Comparison of ENCODE assay signal across 8 cellular contexts in the genomic region with DNA sequence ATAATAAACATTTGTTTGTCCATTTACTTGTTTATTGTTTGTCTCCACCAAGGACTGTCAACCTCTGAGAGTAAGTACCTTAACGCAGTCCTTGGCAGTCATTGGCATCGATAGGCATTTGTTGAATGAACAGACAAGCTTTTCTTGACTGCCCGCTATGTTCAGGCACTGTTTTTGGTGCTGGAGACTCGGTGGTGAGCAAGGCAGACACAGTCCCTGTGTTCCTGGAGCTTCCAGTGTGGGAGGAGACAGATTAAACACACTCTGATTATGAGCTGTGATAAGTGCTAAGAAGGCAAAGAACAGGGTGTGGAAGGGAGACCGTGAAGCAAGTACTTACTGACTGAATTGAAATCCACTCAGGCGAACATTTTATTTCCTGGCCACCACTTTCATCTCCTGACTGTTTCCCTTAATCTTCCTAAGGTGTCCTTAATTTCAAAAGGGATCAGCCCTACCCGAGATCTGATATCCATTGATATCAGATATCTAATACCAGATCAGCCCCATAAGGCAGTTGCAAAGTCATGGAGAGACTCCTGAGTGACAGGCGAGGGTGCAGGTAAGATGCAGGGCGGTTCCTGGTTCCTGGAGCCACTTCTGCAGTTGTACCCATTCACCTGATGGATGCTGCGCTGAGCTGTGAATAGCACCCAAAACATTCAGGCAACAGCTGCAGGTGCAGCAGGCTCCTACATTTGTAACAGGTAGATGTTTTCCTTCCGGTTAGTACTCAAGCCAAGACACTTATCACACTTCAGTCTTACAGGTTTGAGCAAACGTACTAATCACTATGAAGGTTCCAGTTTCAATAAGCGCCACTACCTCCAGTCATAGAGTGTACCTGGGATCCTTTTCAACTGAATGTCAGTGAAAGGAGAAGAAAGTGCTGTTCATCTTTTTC. TPM values are rescaled to one million over a fixed set of nuclear protein-coding genes. Genes with fewer than 3 reads are reported as not detected.
A peak's percentile ranks its signal among the peaks of the same experiment; 100 is the strongest.
DNase-seq lines count a peak whose midpoint lies in the region; ATAC-seq, FAIRE-seq and TF ChIP-seq lines count a peak whose summit lies in the region.

No MANE protein-coding gene starts in this region.

- peak overlapping the region; percentile 83 for H3K4me3 Mint-ChIP-seq in activated CD8-positive, alpha-beta memory T cell treated with anti-CD3 and anti-CD28 coated beads, Interleukin-2, amount 10 ng/mL, durations not matched to agents 7 days and 5 days
- H3K4me3 Mint-ChIP-seq in glutamatergic neuron (ENCODE audit: unreplicated experiment): peak overlapping the region; percentile 97

- FAIRE-seq in small intestine (lab: Jason Lieb, UNC): no peak

- peaks cover 44% of the 10 kb centered on the region for H3K4me1 Mint-ChIP-seq in activated CD8-positive, alpha-beta memory T cell treated with anti-CD3 and anti-CD28 coated beads, Interleukin-2, amount 10 ng/mL, durations not matched to agents 7 days and 5 days
- H3K4me1 Mint-ChIP-seq in glutamatergic neuron (ENCODE audit: low read depth, unreplicated experiment): peaks cover 6% of the 10 kb centered on the region

- no peaks in the 10 kb centered on the region for H3K27me3 ChIP-seq in small intestine (ENCODE audit: control insufficient read depth in 2 of 2, insufficient read depth in 2 of 2, low read length in 2 of 2)

- no peaks in the 10 kb centered on the region for H3K9me3 Mint-ChIP-seq in activated CD8-positive, alpha-beta memory T cell treated with anti-CD3 and anti-CD28 coated beads, Interleukin-2, amount 10 ng/mL, durations not matched to agents 7 days and 5 days (ENCODE audit: low read depth)
- peaks cover 3% of the 10 kb centered on the region for H3K9me3 Mint-ChIP-seq in glutamatergic neuron (ENCODE audit: unreplicated experiment)

- H3K4me1 ChIP-seq in small intestine (ENCODE audit: control insufficient read depth in 2 of 2, insufficient read depth in 1 of 2, low read depth in 1 of 2, low read length in 1 of 2): no peaks in the 10 kb centered on the region

- peak overlapping the region in 1 of 2 donors; percentile 96 for H3K4me3 ChIP-seq in small intestine (ENCODE audit: low read depth in 1 of 2, low read length in 2 of 2)

- peaks cover 5% of the 10 kb centered on the region for H3K36me3 Mint-ChIP-seq in activated CD8-positive, alpha-beta memory T cell treated with anti-CD3 and anti-CD28 coated beads, Interleukin-2, amount 10 ng/mL, durations not matched to agents 7 days and 5 days
- H3K36me3 Mint-ChIP-seq in glutamatergic neuron (ENCODE audit: unreplicated experiment): no peaks in the 10 kb centered on the region

- H3K9me3 ChIP-seq in small intestine (ENCODE audit: control insufficient read depth, low read depth): no peaks in the 10 kb centered on the region

- peak; percentile 13 for DNase-seq in Daoy (ENCODE audit: low read depth)
- peak; percentile 57 for DNase-seq in activated CD8-positive, alpha-beta memory T cell treated with anti-CD3 and anti-CD28 coated beads, Interleukin-2, amount 10 ng/mL, durations not matched to agents 7 days and 5 days
- DNase-seq in glutamatergic neuron: no peak
- DNase-seq in small intestine: peak; percentile 89
- DNase-seq in omental fat pad (ENCODE audit: low spot score): no peak
- DNase-seq in kidney glomerular epithelial cell (lab: John Stamatoyannopoulos, UW): no peak
- no peak for DNase-seq in NCI-H226

- H3K27me3 Mint-ChIP-seq in activated CD8-positive, alpha-beta memory T cell treated with anti-CD3 and anti-CD28 coated beads, Interleukin-2, amount 10 ng/mL, durations not matched to agents 7 days and 5 days: no peaks in the 10 kb centered on the region
- H3K27me3 Mint-ChIP-seq in glutamatergic neuron (ENCODE audit: unreplicated experiment): peaks cover 5% of the 10 kb centered on the region

- no peaks in the 10 kb centered on the region for H3K36me3 ChIP-seq in small intestine (ENCODE audit: control insufficient read depth in 2 of 2, insufficient read depth in 2 of 2, low read length in 2 of 2)

- ATAC-seq in HG02610 (IDR thresholded peaks at IDR 0.05; ENCODE audit: unreplicated experiment) (peak; percentile 38), omental fat pad (ENCODE audit: low FRiP score) (no peak)
- no peak for ATAC-seq in activated CD8-positive, alpha-beta memory T cell treated with anti-CD3 and anti-CD28 coated beads, Interleukin-2, amount 10 ng/mL, durations not matched to agents 7 days and 5 days

- WGBS in small intestine, 3 donors: 6 to 39% (median 13%) methylated on average over 13 of the region's 13 CpGs

- H3K27ac Mint-ChIP-seq in activated CD8-positive, alpha-beta memory T cell treated with anti-CD3 and anti-CD28 coated beads, Interleukin-2, amount 10 ng/mL, durations not matched to agents 7 days and 5 days: peak overlapping the region; percentile 85
- H3K27ac Mint-ChIP-seq in glutamatergic neuron (ENCODE audit: unreplicated experiment): peak overlapping the region; percentile 83

- CTCF ChIA-PET in activated CD8-positive, alpha-beta memory T cell treated with anti-CD3 and anti-CD28 coated beads, Interleukin-2, amount 10 ng/mL, durations not matched to agents 7 days and 5 days (lab: Charles Lee): interaction anchor here (1.1 to 2.7 kb wide), 5 partner anchors 12 to 91 kb away, joined by 3 to 17 read pairs (median 3); partner anchors contain the start of gene DNAH10

- peak overlapping the region; percentile 74 to 86 for H3K27ac ChIP-seq in small intestine (ENCODE audit: low read depth in 1 of 2, low read length in 1 of 2)

- TF ChIP-seq CTCF in glutamatergic neuron (IDR thresholded peaks at IDR 0.05; ENCODE audit: partially characterized antibody, unreplicated experiment) (no peak), omental fat pad (IDR thresholded peaks at IDR 0.05) (no peak)

RNA-seq across cellular contexts. Expression of gene ATP6V0A2, which starts 1.5 kb away (rescaled TPM):
- total RNA-seq in Daoy (2014; rRNA removed; shearing (Covaris generic)): 30.9 and 36.5 TPM in 2 replicates
- total RNA-seq in activated CD8-positive, alpha-beta memory T cell treated with anti-CD3 and anti-CD28 coated beads, Interleukin-2, amount 10 ng/mL, durations not matched to agents 7 days and 5 days: 10 to 100 TPM; 76.6 to 91.6 TPM
- total RNA-seq in glutamatergic neuron (ENCODE audit: unreplicated experiment): 38.6 TPM
- 1 to 10 TPM; 3.2 to 8.2 (median 4.5) TPM for polyA plus RNA-seq in small intestine
- 10 to 100 TPM; 18.2 to 38.9 (median 25.1) TPM for total RNA-seq in omental fat pad

RNA-seq across cellular contexts. Expression of gene TCTN2, which starts 42.7 kb away (rescaled TPM):
- total RNA-seq in Daoy (2014; rRNA removed; shearing (Covaris generic)): 8.2 TPM in 2 replicates
- 1 to 10 TPM; 2.6 to 2.9 TPM for total RNA-seq in activated CD8-positive, alpha-beta memory T cell treated with anti-CD3 and anti-CD28 coated beads, Interleukin-2, amount 10 ng/mL, durations not matched to agents 7 days and 5 days
- total RNA-seq in glutamatergic neuron (ENCODE audit: unreplicated experiment): 5.7 TPM
- 1 to 10 TPM in 1 of 3 donors, under 1 TPM in 2; 0.22 to 3.1 (median 0.81) TPM for polyA plus RNA-seq in small intestine
- total RNA-seq in omental fat pad: 1 to 10 TPM; 5.4 to 7.3 (median 6.8) TPM

RNA-seq across cellular contexts. Expression of gene DNAH10, which starts 48.5 kb away (rescaled TPM):
- total RNA-seq in Daoy (2014; rRNA removed; shearing (Covaris generic)): 0.06 TPM in 1 of 2 replicates, not detected in the other
- under 1 TPM; 0.05 to 0.76 TPM for total RNA-seq in activated CD8-positive, alpha-beta memory T cell treated with anti-CD3 and anti-CD28 coated beads, Interleukin-2, amount 10 ng/mL, durations not matched to agents 7 days and 5 days
- 0.66 TPM for total RNA-seq in glutamatergic neuron (ENCODE audit: unreplicated experiment)
- polyA plus RNA-seq in small intestine: under 1 TPM in 2 of 3 donors, not detected in 1; 0.22 to 0.45 TPM
- 1 to 10 TPM in 1 of 4 donors, under 1 TPM in 2, not detected in 1; 0.06 to 2.3 (median 0.48) TPM for total RNA-seq in omental fat pad

Comparison
In these comparisons a context has a peak if more than half of its experiments do, and no peak if none do; other contexts are left out.
1. DNase-seq: peak in Daoy (single experiment), activated CD8-positive, alpha-beta memory T cell treated with anti-CD3 and anti-CD28 coated beads, Interleukin-2, amount 10 ng/mL, durations not matched to agents 7 days and 5 days (single experiment) and small intestine (single experiment); none in glutamatergic neuron (single experiment), omental fat pad (single experiment), kidney glomerular epithelial cell (single experiment) and NCI-H226 (single experiment).